Comparison of ENCODE assay signal across 8 cellular contexts in the genomic region with DNA sequence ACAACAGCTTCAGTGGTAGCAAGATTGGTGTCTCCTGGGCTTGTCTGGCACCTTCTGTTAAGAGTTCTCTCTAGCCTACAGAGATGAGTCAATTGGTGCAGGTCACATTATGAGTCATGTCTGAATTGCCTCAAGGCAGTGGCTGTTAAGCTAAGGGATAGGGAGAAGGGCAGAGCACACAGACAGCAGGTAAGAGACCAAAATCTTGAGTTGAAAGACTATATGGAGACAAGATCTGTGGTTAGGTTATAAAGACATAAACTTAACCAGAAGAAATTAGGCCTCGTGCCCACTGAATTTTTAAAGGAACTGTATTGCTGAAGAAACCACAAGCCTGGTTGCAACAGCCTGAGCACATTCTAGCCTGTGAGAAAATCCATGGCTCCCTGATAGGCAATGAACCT. TPM values are rescaled to one million over a fixed set of nuclear protein-coding genes. Genes with fewer than 3 reads are reported as not detected.
DNase-seq lines count a peak whose midpoint lies in the region; ATAC-seq, FAIRE-seq and TF ChIP-seq lines count a peak whose summit lies in the region.

No MANE protein-coding gene starts in this region.

- H3K4me3 ChIP-seq in cardiac fibroblast (replicated peaks in 1 of 2; ENCODE audit: low read depth in 2 of 2, low read length in 2 of 2), result no peak overlapping the region
- no peak overlapping the region for H3K4me3 ChIP-seq in sigmoid colon
- no peak overlapping the region for H3K4me3 ChIP-seq in HepG2 (replicated peaks in 1 of 3; ENCODE audit: insufficient read depth in 1 of 3, low read depth in 2 of 3, low read length in 3 of 3)

- H3K79me2 ChIP-seq in HepG2 (ENCODE audit: insufficient read depth, low read length), result no peaks in the 10 kb centered on the region

- TF ChIP-seq RAD21 in HepG2 (CRISPR knock-in tag; IDR thresholded peaks at IDR 0.05), result no peak

- H3K4me1 ChIP-seq in sigmoid colon (no peaks in the 10 kb centered on the region), HepG2 (ENCODE audit: insufficient read depth, low read length) (no peaks in the 10 kb centered on the region)

- peaks cover 14 to 28% of the 10 kb centered on the region in 2 donors for H3K4me1 Mint-ChIP-seq in stimulated activated naive B cell treated with anti-CD40 and anti-IgM and Interleukin-4, amounts not matched to agents 10 μg/mL and 1 μg/mL and 100 μg/mL, for 72 hours

- no peak overlapping the region for H3K4me3 Mint-ChIP-seq in stimulated activated naive B cell treated with anti-CD40 and anti-IgM and Interleukin-4, amounts not matched to agents 10 μg/mL and 1 μg/mL and 100 μg/mL, for 72 hours

- in situ Hi-C loops in HepG2 (cut with HindIII; ENCODE audit: extremely low pct_ligation_motif_present, low pct_unique_long_range_greater_than_20kb), result no loop called here

- peak; percentile 95 for FAIRE-seq in RCC 7860 (lab: Jason Lieb, UNC)
- no peak for FAIRE-seq in HepG2 (lab: Jason Lieb, UNC)

- no peaks in the 10 kb centered on the region for H4K20me1 ChIP-seq in HepG2 (ENCODE audit: insufficient read depth, low read length)

- no peak overlapping the region for H3K27ac Mint-ChIP-seq in stimulated activated naive B cell treated with anti-CD40 and anti-IgM and Interleukin-4, amounts not matched to agents 10 μg/mL and 1 μg/mL and 100 μg/mL, for 72 hours

- ATAC-seq in HG03025 (IDR thresholded peaks at IDR 0.05; ENCODE audit: low FRiP score, unreplicated experiment), result peak; percentile 87
- ATAC-seq in stimulated activated naive B cell treated with anti-CD40 and anti-IgM and Interleukin-4, amounts not matched to agents 10 μg/mL and 1 μg/mL and 100 μg/mL, for 72 hours (replicated peaks), result peak; percentile 100
- ATAC-seq in HepG2, result no peak

- H3K9ac ChIP-seq in HepG2 (ENCODE audit: insufficient read depth, low read depth, low read length), result no peak overlapping the region

- CTCF ChIA-PET in HepG2 (lab: Yijun Ruan, JAX; ENCODE audit: low intra/inter-chr PET ratio, low total read pairs), result no interaction called here

- no peak overlapping the region for H3K4me2 ChIP-seq in HepG2 (ENCODE audit: low read depth, low read length)

- peak; percentile 42 for DNase-seq in activated naive CD4-positive, alpha-beta T cell treated with Interleukin-2 at 50 U/mL for 16 hours
- DNase-seq in activated naive CD4-positive, alpha-beta T cell (lab: John Stamatoyannopoulos, UW), result no peak
- peak; percentile 78 for DNase-seq in RCC 7860 (ENCODE audit: low spot score)
- peak; percentile 42 to 78 for DNase-seq in cardiac fibroblast (ENCODE audit: low read depth in 2 of 2)
- peak; percentile 43 for DNase-seq in stimulated activated naive B cell treated with anti-CD40 and anti-IgM and Interleukin-4, amounts not matched to agents 10 μg/mL and 1 μg/mL and 100 μg/mL, for 72 hours
- DNase-seq in sigmoid colon, result no peak
- DNase-seq in HepG2 (ENCODE audit: low spot score), result no peak

- H2AFZ ChIP-seq in HepG2 (ENCODE audit: low read length), result no peak overlapping the region

- TF ChIP-seq POLR2A in sigmoid colon (IDR thresholded peaks at IDR 0.05), result no peak
- TF ChIP-seq POLR2A in HepG2 (IDR thresholded peaks at IDR 0.05; ENCODE audit: insufficient read depth in 1 of 2, low read depth in 2 of 2, low read length in 2 of 2), result no peak

- POLR2A ChIA-PET in HepG2 (lab: Yijun Ruan, JAX), result no interaction called here

- intact Hi-C loops in sigmoid colon (cut with DNase I), result no loop called here
- intact Hi-C loops in HepG2 (cut with micrococcal nuclease; ENCODE audit: unreplicated experiment), result no loop called here

- BruUV-seq in HepG2 (replicated peaks; lab: Mats Ljungman, UMichigan), result no TSS peak

- WGBS in sigmoid colon, 2 donors, result 60 to 71% methylated on average over 1 of the region's 1 CpG
- WGBS in HepG2 (ENCODE audit: low lambda C conversion rate), result 83% methylated on average over 1 of the region's 1 CpG

- H3K27me3 Mint-ChIP-seq in stimulated activated naive B cell treated with anti-CD40 and anti-IgM and Interleukin-4, amounts not matched to agents 10 μg/mL and 1 μg/mL and 100 μg/mL, for 72 hours, result no peaks in the 10 kb centered on the region

- peaks cover 48 to 63% of the 10 kb centered on the region in 2 donors for H3K36me3 Mint-ChIP-seq in stimulated activated naive B cell treated with anti-CD40 and anti-IgM and Interleukin-4, amounts not matched to agents 10 μg/mL and 1 μg/mL and 100 μg/mL, for 72 hours

- peaks cover 13 to 94% (median 47%) of the 10 kb centered on the region in 4 donors for H3K36me3 ChIP-seq in sigmoid colon
- 0 out of 5 replicates have a peak, but pooled peaks cover 0 to 3% of the 10 kb centered on the region in 2 experiments for H3K36me3 ChIP-seq in HepG2 (replicated peaks in 1 of 2; ENCODE audit: control insufficient read depth in 1 of 2, insufficient read depth in 2 of 2, low read length in 2 of 2)

- no peaks in the 10 kb centered on the region for H3K27me3 ChIP-seq in sigmoid colon
- no peaks in the 10 kb centered on the region for H3K27me3 ChIP-seq in HepG2 (ENCODE audit: control insufficient read depth in 1 of 2, insufficient read depth in 2 of 2, low read length in 2 of 2)

- H3K27ac ChIP-seq in sigmoid colon (no peak overlapping the region), HepG2 (ENCODE audit: extremely low read length, insufficient read depth, low read length) (no peak overlapping the region)

- TF ChIP-seq CTCF in cardiac fibroblast (IDR thresholded peaks at IDR 0.05; ENCODE audit: low read depth, low read length), result no peak
- TF ChIP-seq CTCF in sigmoid colon (IDR thresholded peaks at IDR 0.05), result no peak
- TF ChIP-seq CTCF in HepG2 (CRISPR knock-in tag; IDR thresholded peaks at IDR 0.05), result no peak

- TF ChIP-seq EP300 in sigmoid colon (IDR thresholded peaks at IDR 0.05) (no peak), HepG2 (IDR thresholded peaks at IDR 0.05; ENCODE audit: low read depth in 2 of 2, low read length in 2 of 2) (no peak), HepG2 (CRISPR knock-in tag; IDR thresholded peaks at IDR 0.05; ENCODE audit: borderline replicate concordance) (no peak)

- H3K9me3 Mint-ChIP-seq in stimulated activated naive B cell treated with anti-CD40 and anti-IgM and Interleukin-4, amounts not matched to agents 10 μg/mL and 1 μg/mL and 100 μg/mL, for 72 hours, result no peaks in the 10 kb centered on the region

- no peaks in the 10 kb centered on the region for H3K9me3 ChIP-seq in sigmoid colon
- H3K9me3 ChIP-seq in HepG2 (ENCODE audit: low read length), result no peaks in the 10 kb centered on the region

RNA-seq across cellular contexts. Expression of gene KPNA1, which starts 19.2 kb away (rescaled TPM):
- total RNA-seq in sigmoid colon, result 10 to 100 TPM; 34.9 to 50.1 (median 40.3) TPM
- polyA plus RNA-seq in sigmoid colon, result 10 to 100 TPM in 2 of 3 donors, 1 to 10 TPM in 1; 9.6 to 12.8 (median 11.1) TPM
- total RNA-seq in HepG2 (2016; rRNA removed; fragmentation: Illumina TruSeq; extraction: Trizol), result 30.0 and 49.7 TPM in 2 replicates
- total RNA-seq in HepG2 (2016; cell fraction: cytosol; rRNA removed; fragmentation: Illumina TruSeq; extraction: Trizol; ENCODE audit: low read depth), result 4.1 and 5.0 TPM in 2 replicates
- 28.3 and 45.9 TPM in 2 replicates for total RNA-seq in HepG2 (2016; cell fraction: insoluble cytoplasmic fraction; rRNA removed; fragmentation: Illumina TruSeq; extraction: Trizol)
- 6.0 and 6.7 TPM in 2 replicates for total RNA-seq in HepG2 (2016; cell fraction: membrane; rRNA removed; fragmentation: Illumina TruSeq; extraction: Trizol)
- total RNA-seq in HepG2 (2016; cell fraction: nucleus; rRNA removed; fragmentation: Illumina TruSeq; extraction: Trizol), result 27.0 and 29.3 TPM in 2 replicates
- polyA plus RNA-seq in HepG2 (2011; rRNA removed), result 14.7 and 15.4 TPM in 2 replicates
- polyA plus RNA-seq in HepG2 (2011; cell fraction: cytosol; rRNA removed), result 11.8 and 17.4 TPM in 2 replicates
- polyA plus RNA-seq in HepG2 (2011; cell fraction: nucleus; rRNA removed), result 10.3 and 14.5 TPM in 2 replicates
- 19.7 and 22.5 TPM in 2 replicates for polyA plus RNA-seq in HepG2 (2012)
- polyA plus RNA-seq in HepG2 (2016; cell fraction: cytosol; fragmentation: Illumina TruSeq; extraction: Trizol; ENCODE audit: low read depth), result 1.1 and 1.4 TPM in 2 replicates
- 53.6 and 54.5 TPM in 2 replicates for polyA plus RNA-seq in HepG2 (2016; cell fraction: insoluble cytoplasmic fraction; fragmentation: Illumina TruSeq; extraction: Trizol; ENCODE audit: low read depth)
- 3.3 and 3.8 TPM in 2 replicates for polyA plus RNA-seq in HepG2 (2016; cell fraction: membrane; fragmentation: Illumina TruSeq; extraction: Trizol; ENCODE audit: low read depth)
- polyA plus RNA-seq in HepG2 (2016; cell fraction: nucleus; fragmentation: Illumina TruSeq; extraction: Trizol; ENCODE audit: insufficient read depth, low read depth), result 33.7 and 36.9 TPM in 2 replicates
- polyA minus RNA-seq in HepG2 (2011; rRNA and poly(A)+ RNA removed; ENCODE audit: low replicate concordance), result 21.2 and 58.7 TPM in 2 replicates
- 14.3 and 28.6 TPM in 2 replicates for polyA minus RNA-seq in HepG2 (2011; cell fraction: cytosol; rRNA and poly(A)+ RNA removed)
- polyA minus RNA-seq in HepG2 (2011; cell fraction: nucleus; rRNA and poly(A)+ RNA removed), result 25.8 and 29.0 TPM in 2 replicates

RNA-seq across cellular contexts. Expression of gene PARP9, which starts 30.2 kb away (rescaled TPM):
- total RNA-seq in sigmoid colon, result 10 to 100 TPM; 24.5 to 43.0 (median 35.3) TPM
- polyA plus RNA-seq in sigmoid colon, result 10 to 100 TPM; 20.4 to 48.4 (median 26.8) TPM
- 10.6 and 12.5 TPM in 2 replicates for total RNA-seq in HepG2 (2016; rRNA removed; fragmentation: Illumina TruSeq; extraction: Trizol)
- 2.5 and 3.5 TPM in 2 replicates for total RNA-seq in HepG2 (2016; cell fraction: cytosol; rRNA removed; fragmentation: Illumina TruSeq; extraction: Trizol; ENCODE audit: low read depth)
- total RNA-seq in HepG2 (2016; cell fraction: insoluble cytoplasmic fraction; rRNA removed; fragmentation: Illumina TruSeq; extraction: Trizol), result 9.8 and 12.9 TPM in 2 replicates
- 3.6 and 4.5 TPM in 2 replicates for total RNA-seq in HepG2 (2016; cell fraction: membrane; rRNA removed; fragmentation: Illumina TruSeq; extraction: Trizol)
- 6.9 and 7.6 TPM in 2 replicates for total RNA-seq in HepG2 (2016; cell fraction: nucleus; rRNA removed; fragmentation: Illumina TruSeq; extraction: Trizol)
- polyA plus RNA-seq in HepG2 (2011; rRNA removed), result 6.5 and 7.0 TPM in 2 replicates
- polyA plus RNA-seq in HepG2 (2011; cell fraction: cytosol; rRNA removed), result 2.3 and 5.1 TPM in 2 replicates
- polyA plus RNA-seq in HepG2 (2011; cell fraction: nucleus; rRNA removed), result 4.4 and 8.2 TPM in 2 replicates
- polyA plus RNA-seq in HepG2 (2012), result 2.5 and 4.0 TPM in 2 replicates
- polyA plus RNA-seq in HepG2 (2016; cell fraction: cytosol; fragmentation: Illumina TruSeq; extraction: Trizol; ENCODE audit: low read depth), result 0.59 and 0.62 TPM in 2 replicates
- 11.1 TPM in 2 replicates for polyA plus RNA-seq in HepG2 (2016; cell fraction: insoluble cytoplasmic fraction; fragmentation: Illumina TruSeq; extraction: Trizol; ENCODE audit: low read depth)
- 1.4 and 1.9 TPM in 2 replicates for polyA plus RNA-seq in HepG2 (2016; cell fraction: membrane; fragmentation: Illumina TruSeq; extraction: Trizol; ENCODE audit: low read depth)
- 11.1 and 11.3 TPM in 2 replicates for polyA plus RNA-seq in HepG2 (2016; cell fraction: nucleus; fragmentation: Illumina TruSeq; extraction: Trizol; ENCODE audit: insufficient read depth, low read depth)
- polyA minus RNA-seq in HepG2 (2011; rRNA and poly(A)+ RNA removed; ENCODE audit: low replicate concordance), result 2.0 and 5.7 TPM in 2 replicates
- polyA minus RNA-seq in HepG2 (2011; cell fraction: cytosol; rRNA and poly(A)+ RNA removed), result 2.5 and 3.1 TPM in 2 replicates
- polyA minus RNA-seq in HepG2 (2011; cell fraction: nucleus; rRNA and poly(A)+ RNA removed), result 4.0 and 7.0 TPM in 2 replicates

RNA-seq across cellular contexts. Expression of gene DTX3L, which starts 30.2 kb away (rescaled TPM):
- total RNA-seq in sigmoid colon (10 to 100 TPM; 18.9 to 32.6 (median 25.0) TPM), HepG2 (2016; rRNA removed; fragmentation: Illumina TruSeq; extraction: Trizol) (10.9 and 19.2 TPM in 2 replicates)
- polyA plus RNA-seq in sigmoid colon (10 to 100 TPM in 2 of 3 donors, 1 to 10 TPM in 1; 9.6 to 33.2 (median 20.8) TPM), HepG2 (2011; rRNA removed) (2.5 and 3.2 TPM in 2 replicates)
- total RNA-seq in HepG2 (2016; cell fraction: cytosol; rRNA removed; fragmentation: Illumina TruSeq; extraction: Trizol; ENCODE audit: low read depth), result 1.1 and 1.5 TPM in 2 replicates
- 10.7 and 16.9 TPM in 2 replicates for total RNA-seq in HepG2 (2016; cell fraction: insoluble cytoplasmic fraction; rRNA removed; fragmentation: Illumina TruSeq; extraction: Trizol)
- 7.0 and 7.7 TPM in 2 replicates for total RNA-seq in HepG2 (2016; cell fraction: membrane; rRNA removed; fragmentation: Illumina TruSeq; extraction: Trizol)
- total RNA-seq in HepG2 (2016; cell fraction: nucleus; rRNA removed; fragmentation: Illumina TruSeq; extraction: Trizol), result 7.4 and 8.7 TPM in 2 replicates
- polyA plus RNA-seq in HepG2 (2011; cell fraction: cytosol; rRNA removed), result 1.7 and 3.2 TPM in 2 replicates
- polyA plus RNA-seq in HepG2 (2011; cell fraction: nucleus; rRNA removed), result 1.7 and 2.8 TPM in 2 replicates
- 4.4 and 5.3 TPM in 2 replicates for polyA plus RNA-seq in HepG2 (2012)
- 0.57 TPM in 2 replicates for polyA plus RNA-seq in HepG2 (2016; cell fraction: cytosol; fragmentation: Illumina TruSeq; extraction: Trizol; ENCODE audit: low read depth)
- 12.1 and 15.2 TPM in 2 replicates for polyA plus RNA-seq in HepG2 (2016; cell fraction: insoluble cytoplasmic fraction; fragmentation: Illumina TruSeq; extraction: Trizol; ENCODE audit: low read depth)
- 2.5 and 2.9 TPM in 2 replicates for polyA plus RNA-seq in HepG2 (2016; cell fraction: membrane; fragmentation: Illumina TruSeq; extraction: Trizol; ENCODE audit: low read depth)
- polyA plus RNA-seq in HepG2 (2016; cell fraction: nucleus; fragmentation: Illumina TruSeq; extraction: Trizol; ENCODE audit: insufficient read depth, low read depth), result 9.0 and 9.5 TPM in 2 replicates
- polyA minus RNA-seq in HepG2 (2011; rRNA and poly(A)+ RNA removed; ENCODE audit: low replicate concordance), result 3.0 and 6.0 TPM in 2 replicates
- polyA minus RNA-seq in HepG2 (2011; cell fraction: cytosol; rRNA and poly(A)+ RNA removed), result 5.5 and 9.3 TPM in 2 replicates
- 3.1 and 6.0 TPM in 2 replicates for polyA minus RNA-seq in HepG2 (2011; cell fraction: nucleus; rRNA and poly(A)+ RNA removed)

RNA-seq across cellular contexts. Expression of gene PARP15, which starts 43.5 kb away (rescaled TPM):
- 1 to 10 TPM; 1.1 to 3.9 (median 2.9) TPM for total RNA-seq in sigmoid colon
- 10 to 100 TPM in 1 of 3 donors, 1 to 10 TPM in 1, not detected in 1; 1.2 to 16.8 TPM for polyA plus RNA-seq in sigmoid colon
- total RNA-seq in HepG2 (2016; rRNA removed; fragmentation: Illumina TruSeq; extraction: Trizol), result 0.02 TPM in 1 of 2 replicates, not detected in the other
- total RNA-seq in HepG2 (2016; cell fraction: cytosol; rRNA removed; fragmentation: Illumina TruSeq; extraction: Trizol; ENCODE audit: low read depth), result not detected in 2 replicates
- total RNA-seq in HepG2 (2016; cell fraction: insoluble cytoplasmic fraction; rRNA removed; fragmentation: Illumina TruSeq; extraction: Trizol), result 0.04 TPM in 1 of 2 replicates, not detected in the other
- not detected in 2 replicates for total RNA-seq in HepG2 (2016; cell fraction: membrane; rRNA removed; fragmentation: Illumina TruSeq; extraction: Trizol)
- not detected in 2 replicates for total RNA-seq in HepG2 (2016; cell fraction: nucleus; rRNA removed; fragmentation: Illumina TruSeq; extraction: Trizol)
- not detected in 2 replicates for polyA plus RNA-seq in HepG2 (2011; rRNA removed)
- polyA plus RNA-seq in HepG2 (2011; cell fraction: cytosol; rRNA removed), result 0.03 TPM in 1 of 2 replicates, not detected in the other
- 0.33 and 0.39 TPM in 2 replicates for polyA plus RNA-seq in HepG2 (2011; cell fraction: nucleus; rRNA removed)
- not detected in 2 replicates for polyA plus RNA-seq in HepG2 (2012)
- polyA plus RNA-seq in HepG2 (2016; cell fraction: cytosol; fragmentation: Illumina TruSeq; extraction: Trizol; ENCODE audit: low read depth), result not detected in 2 replicates
- polyA plus RNA-seq in HepG2 (2016; cell fraction: insoluble cytoplasmic fraction; fragmentation: Illumina TruSeq; extraction: Trizol; ENCODE audit: low read depth), result not detected in 2 replicates
- not detected in 2 replicates for polyA plus RNA-seq in HepG2 (2016; cell fraction: membrane; fragmentation: Illumina TruSeq; extraction: Trizol; ENCODE audit: low read depth)
- polyA plus RNA-seq in HepG2 (2016; cell fraction: nucleus; fragmentation: Illumina TruSeq; extraction: Trizol; ENCODE audit: insufficient read depth, low read depth), result not detected in 2 replicates
- 0.02 TPM in 1 of 2 replicates, not detected in the other for polyA minus RNA-seq in HepG2 (2011; rRNA and poly(A)+ RNA removed; ENCODE audit: low replicate concordance)
- polyA minus RNA-seq in HepG2 (2011; cell fraction: cytosol; rRNA and poly(A)+ RNA removed), result not detected in 2 replicates
- polyA minus RNA-seq in HepG2 (2011; cell fraction: nucleus; rRNA and poly(A)+ RNA removed), result not detected in 2 replicates

Comparison
In these comparisons a context has a peak if more than half of its experiments do, and no peak if none do; other contexts are left out.
1. DNase-seq: peak in activated naive CD4-positive, alpha-beta T cell treated with Interleukin-2 at 50 U/mL for 16 hours (single experiment), RCC 7860 (single experiment), cardiac fibroblast (2 of 2) and stimulated activated naive B cell treated with anti-CD40 and anti-IgM and Interleukin-4, amounts not matched to agents 10 μg/mL and 1 μg/mL and 100 μg/mL, for 72 hours (single experiment); none in activated naive CD4-positive, alpha-beta T cell (0 of 4), sigmoid colon (single experiment) and HepG2 (single experiment).